In genomic region chr9:78296893-78297671, GRCh38 we compare ENCODE assay signal across 8 cellular contexts. TPM values are rescaled to one million over a fixed set of nuclear protein-coding genes. Genes with fewer than 3 reads are reported as not detected.
DNase-seq lines count a peak whose midpoint lies in the region; ATAC-seq and TF ChIP-seq lines count a peak whose summit lies in the region.

PSAT1 (plus strand) TSS chr9:78297125; CDS start chr9:78297211, 86 bp downstream.

- POLR2A ChIA-PET in AG04450 (lab: Yijun Ruan, JAX): interaction anchor here (0.6 to 2.1 kb wide), 8 partner anchors 12 to 61 kb away, joined by 3 to 12 read pairs (median 6); partner anchors contain the start of gene CEP78
- POLR2A ChIA-PET in activated B cell treated with CpG ODN at 0.5 μM for 24 hours (lab: Charles Lee): interaction anchor here (0.6 to 1.6 kb wide), 12 partner anchors 12 to 1537 kb away, joined by 3 to 10 read pairs (median 4); partner anchors contain the start of genes CEP78, TLE4 and VPS13A

- peaks cover 7% of the 10 kb centered on the region for H3K27me3 Mint-ChIP-seq in activated B cell treated with CpG ODN at 0.5 μM for 24 hours

- H3K4me3 Mint-ChIP-seq in activated B cell treated with CpG ODN at 0.5 μM for 24 hours: peak within 1 kb of the TSS; percentile 89

- H3K27ac Mint-ChIP-seq in activated B cell treated with CpG ODN at 0.5 μM for 24 hours: peak within 1 kb of the TSS; percentile 82

- peaks cover 5% of the 10 kb centered on the region; the same call in 1 of the 2 replicates for H3K9me3 ChIP-seq in AG04450 (ENCODE audit: control insufficient read depth, insufficient read depth, low read length)

- DNase-seq in AG04450 (ENCODE audit: low read depth, low spot score) (peak; percentile 96), NCI-H345 (lab: John Stamatoyannopoulos, UW) (peak; percentile 97), activated B cell treated with CpG ODN at 0.5 μM for 24 hours (peak; percentile 75), caudate nucleus (lab: John Stamatoyannopoulos, UW) (peak; percentile 45 to 95 (median 91)), iris pigment epithelial cell (ENCODE audit: low read depth) (peak; percentile 99)
- peak; percentile 84 to 85 for DNase-seq in stimulated activated CD4-positive, alpha-beta T cell treated with anti-CD3 and anti-CD28 coated beads, Interleukin-12 subunit alpha, Interleukin-12 subunit beta, amount 100 ng/mL, for 24 hours (ENCODE audit: low read depth in 2 of 2)

- intact Hi-C loops in activated B cell treated with CpG ODN at 0.5 μM for 24 hours (cut with micrococcal nuclease): loop anchor here (1.0 to 5.0 kb wide), 4 partner anchors 36 to 1274 kb away; partner anchors contain the start of genes CEP78, TLE4 and VPS13A

- H3K27me3 ChIP-seq in AG04450 (ENCODE audit: control insufficient read depth, insufficient read depth, low read length): no peaks in the 10 kb centered on the region

- H3K9me3 Mint-ChIP-seq in activated B cell treated with CpG ODN at 0.5 μM for 24 hours: no peaks in the 10 kb centered on the region

- peak; percentile 98 for ATAC-seq in GM19023 (IDR thresholded peaks at IDR 0.05; ENCODE audit: unreplicated experiment)
- ATAC-seq in HG03196 (IDR thresholded peaks at IDR 0.05; ENCODE audit: unreplicated experiment): peak; percentile 98
- ATAC-seq in activated B cell treated with CpG ODN at 0.5 μM for 24 hours (ENCODE audit: low read depth): peak; percentile 96

- H3K36me3 Mint-ChIP-seq in activated B cell treated with CpG ODN at 0.5 μM for 24 hours (ENCODE audit: low read depth): peaks cover 23% of the 10 kb centered on the region

- H3K4me1 Mint-ChIP-seq in activated B cell treated with CpG ODN at 0.5 μM for 24 hours: peaks cover 24% of the 10 kb centered on the region

- TF ChIP-seq CTCF in AG04450 (IDR thresholded peaks at IDR 0.05; ENCODE audit: low read depth, low read length): peak; percentile 10; the same call in 1 of the 2 replicates
- TF ChIP-seq CTCF in activated B cell treated with CpG ODN at 0.5 μM for 24 hours (IDR thresholded peaks at IDR 0.05): no peak

- peak within 1 kb of the TSS; percentile 99 for H3K4me3 ChIP-seq in AG04450 (ENCODE audit: low read depth, low read length)

- peak within 1 kb of the TSS; percentile 97 for H3K27ac ChIP-seq in AG04450 (ENCODE audit: low read depth, low read length)
- peak within 1 kb of the TSS; percentile 93 for H3K27ac ChIP-seq in caudate nucleus (ENCODE audit: low read depth, low read length)

- CTCF ChIA-PET in AG04450 (lab: Charles Lee): interaction anchor here (0.5 to 2.3 kb wide), 10 partner anchors 15 to 69 kb away, joined by 3 to 8 read pairs (median 5); no protein-coding TSS in a partner anchor
- CTCF ChIA-PET in activated B cell treated with CpG ODN at 0.5 μM for 24 hours (lab: Charles Lee): interaction anchor here (1.2 kb wide), 1 partner anchor 36 kb away, joined by 4 read pairs; no protein-coding TSS in a partner anchor

RNA-seq across cellular contexts. Expression of gene PSAT1, which starts in this region (rescaled TPM):
- 216 and 271 TPM in 2 replicates for polyA plus RNA-seq in AG04450 (2011; rRNA removed)
- 151 and 163 TPM in 2 replicates for polyA minus RNA-seq in AG04450 (2011; rRNA and poly(A)+ RNA removed)
- 58.3 and 59.4 TPM in 2 replicates for total RNA-seq in activated B cell treated with CpG ODN at 0.5 μM for 24 hours

Comparison
In these comparisons a context has a peak if more than half of its experiments do, and no peak if none do; other contexts are left out.
1. Peak in every context shown above with its lines: DNase-seq, ATAC-seq, H3K4me3 ChIP-seq and H3K27ac ChIP-seq.